11 cellular contexts compared by ENCODE assay signal in the genomic region with DNA sequence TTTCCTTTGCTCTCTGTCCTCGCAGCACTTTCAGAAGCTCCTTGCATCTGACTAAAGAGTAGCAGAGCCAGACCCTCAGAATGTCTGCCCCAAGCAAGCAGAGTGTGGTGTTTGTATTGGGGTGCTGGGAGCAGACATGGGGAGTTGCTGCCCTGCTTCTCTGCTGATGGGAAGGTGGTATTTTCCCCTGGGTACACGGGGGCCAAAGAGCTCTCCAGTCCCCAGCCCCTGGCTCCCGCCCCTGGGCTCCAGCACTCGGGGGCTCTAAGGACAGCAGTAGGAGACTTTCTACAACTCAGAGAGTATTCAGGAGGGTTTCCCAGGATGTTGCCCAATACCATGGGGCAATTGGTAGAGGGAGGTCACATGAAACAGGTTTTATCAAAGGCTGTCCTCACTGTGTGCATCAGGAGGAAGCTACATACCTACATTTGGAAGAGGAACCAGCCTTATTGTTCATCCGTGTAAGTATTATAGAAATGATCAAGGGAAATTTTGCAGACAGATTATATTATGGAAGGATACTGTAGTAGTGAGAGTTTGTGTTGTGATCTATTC. TPM values are rescaled to one million over a fixed set of nuclear protein-coding genes. Genes with fewer than 3 reads are reported as not detected.
DNase-seq lines count a peak whose midpoint lies in the region; ATAC-seq and TF ChIP-seq lines count a peak whose summit lies in the region.
"Had no signal": no experiment of that assay in that cellular context is flagged by ENCODE, and none has a peak within 500 bp of the region (broad histone marks: within the 10 kb centered on the region; RNA-seq: fewer than 3 reads in every experiment).

No MANE protein-coding gene starts in this region.

- peaks cover 58 to 100% (median 99%) of the 10 kb centered on the region in 10 experiments for H3K4me1 ChIP-seq in BLaER1 treated with 17β-estradiol and CSF1 and Interleukin-3, amounts not matched to agents 10 nM and 100 nM

- peak overlapping the region; percentile 96 to 97 for H3K27ac Mint-ChIP-seq in activated naive CD4-positive, alpha-beta T cell treated with anti-CD3 and anti-CD28 coated beads, Interleukin-2, amount 50 U/mL, for 72 hours
- H3K27ac Mint-ChIP-seq in nephron (peak overlapping the region in 2 of 3 experiments; percentile 53 to 59), WTC11 (no peak overlapping the region)

- H3K27me3 Mint-ChIP-seq in nephron (ENCODE audit: low read depth) (peaks cover 13% of the 10 kb centered on the region), WTC11 (ENCODE audit: low read depth) (no peaks in the 10 kb centered on the region)

- H3K27me3 ChIP-seq in BLaER1 treated with 17β-estradiol and CSF1 and Interleukin-3, amounts not matched to agents 10 nM and 100 nM: no peaks in the 10 kb centered on the region
- no peaks in the 10 kb centered on the region for H3K27me3 ChIP-seq in HL-60 (ENCODE audit: insufficient read depth, poor library complexity, severe bottlenecking)
- H3K27me3 ChIP-seq: SJSA1 had no signal

- H3K36me3 ChIP-seq in BLaER1 treated with 17β-estradiol and CSF1 and Interleukin-3, amounts not matched to agents 10 nM and 100 nM: peaks cover 0 to 98% (median 47%) of the 10 kb centered on the region in 11 experiments; a peak in 13 of 22 replicates
- H3K36me3 ChIP-seq: SJSA1 had no signal

- TF ChIP-seq CTCF in HL-60 (IDR thresholded peaks at IDR 0.05; ENCODE audit: insufficient read depth, low read length) (no peak), nephron (IDR thresholded peaks at IDR 0.05; ENCODE audit: unreplicated experiment in 3 of 3) (no peak), WTC11 (IDR thresholded peaks at IDR 0.05) (no peak)

- H3K9ac ChIP-seq in BLaER1 treated with 17β-estradiol and CSF1 and Interleukin-3, amounts not matched to agents 10 nM and 100 nM: peak overlapping the region in 8 of 11 experiments; percentile 3 to 77 (median 54); a peak in 14 of 22 replicates

- H4K20me1 ChIP-seq in BLaER1 treated with 17β-estradiol and CSF1 and Interleukin-3, amounts not matched to agents 10 nM and 100 nM: no peaks in the 10 kb centered on the region; a peak in 1 of 22 replicates

- peak; percentile 65 to 86 for DNase-seq in HL-60 (ENCODE audit: low read depth in 1 of 2, low spot score in 1 of 2)
- DNase-seq in activated naive CD4-positive, alpha-beta T cell treated with anti-CD3 and anti-CD28 coated beads, Interleukin-2, amount 50 U/mL, for 72 hours (ENCODE audit: low spot score in 2 of 2): no peak
- no peak for DNase-seq in mesenteric fat pad (ENCODE audit: low spot score)
- DNase-seq in WTC11 (ENCODE audit: low spot score): no peak
- no peak for DNase-seq in NCI-H2107 treated with DMSO at 0.1 percent for 48 hours (lab: John Stamatoyannopoulos, UW; ENCODE audit: unreplicated experiment)
- DNase-seq: KBM-7, NCI-H1930 had no signal

- ATAC-seq in activated naive CD4-positive, alpha-beta T cell treated with anti-CD3 and anti-CD28 coated beads, Interleukin-2, amount 50 U/mL, for 72 hours: peak in 1 of 2 donors; percentile 11
- ATAC-seq in WTC11: no peak

- H3K4me3 ChIP-seq in BLaER1 treated with 17β-estradiol and CSF1 and Interleukin-3, amounts not matched to agents 10 nM and 100 nM: no peak overlapping the region
- no peak overlapping the region for H3K4me3 ChIP-seq in HL-60 (replicated peaks; ENCODE audit: insufficient read depth, low read length)
- H3K4me3 ChIP-seq: coronary artery, SJSA1 had no signal

- H3K9me3 ChIP-seq in BLaER1 treated with 17β-estradiol and CSF1 and Interleukin-3, amounts not matched to agents 10 nM and 100 nM (replicated peaks in 1 of 11): 0 out of 22 replicates have a peak, but pooled peaks cover 0 to 3% (median 0%) of the 10 kb centered on the region in 11 experiments
- H3K9me3 ChIP-seq: SJSA1 had no signal

- POLR2A ChIA-PET in WTC11 (lab: Charles Lee): no interaction called here

- H3K4me2 ChIP-seq in BLaER1 treated with 17β-estradiol and CSF1 and Interleukin-3, amounts not matched to agents 10 nM and 100 nM: peak overlapping the region; percentile 39 to 86 (median 71)

- H3K9me3 Mint-ChIP-seq in activated naive CD4-positive, alpha-beta T cell treated with anti-CD3 and anti-CD28 coated beads, Interleukin-2, amount 50 U/mL, for 72 hours: no peaks in the 10 kb centered on the region
- H3K9me3 Mint-ChIP-seq in nephron: no peaks in the 10 kb centered on the region
- peaks cover 3% of the 10 kb centered on the region; the same call in 1 of the 2 replicates for H3K9me3 Mint-ChIP-seq in WTC11

- H3K4me3 Mint-ChIP-seq in nephron: no peak overlapping the region
- no peak overlapping the region for H3K4me3 Mint-ChIP-seq in WTC11

- H3K27ac ChIP-seq in BLaER1 treated with 17β-estradiol and CSF1 and Interleukin-3, amounts not matched to agents 10 nM and 100 nM: peak overlapping the region in 10 of 11 experiments; percentile 65 to 100 (median 77); a peak in 20 of 22 replicates
- H3K27ac ChIP-seq in HL-60 (replicated peaks): no peak overlapping the region
- H3K27ac ChIP-seq: SJSA1 had no signal

- H3K4me1 Mint-ChIP-seq in nephron (peaks cover 14% of the 10 kb centered on the region), WTC11 (peaks cover 4% of the 10 kb centered on the region)

- CTCF ChIA-PET in WTC11 (lab: Charles Lee): interaction anchor here (0.7 to 1.4 kb wide), 6 partner anchors 8 to 582 kb away, joined by 3 to 4 read pairs (median 3); no protein-coding TSS in a partner anchor

- peaks cover 86 to 94% of the 10 kb centered on the region in 2 donors for H3K36me3 Mint-ChIP-seq in activated naive CD4-positive, alpha-beta T cell treated with anti-CD3 and anti-CD28 coated beads, Interleukin-2, amount 50 U/mL, for 72 hours
- no peaks in the 10 kb centered on the region for H3K36me3 Mint-ChIP-seq in nephron (ENCODE audit: low read depth)
- H3K36me3 Mint-ChIP-seq in WTC11: no peaks in the 10 kb centered on the region

TF ChIP-seq in WTC11, 78 proteins besides CTCF, POLR2A, EP300 and RAD21 (continues in another document):
- TF ChIP-seq NFE2L1 (CRISPR knock-in tag; IDR thresholded peaks at IDR 0.05) (no peak), FOXJ3 (CRISPR knock-in tag; IDR thresholded peaks at IDR 0.05; ENCODE audit: borderline replicate concordance) (no peak), MXD4 (CRISPR knock-in tag; IDR thresholded peaks at IDR 0.05; ENCODE audit: borderline replicate concordance) (no peak), ZNF396 (CRISPR knock-in tag; IDR thresholded peaks at IDR 0.05; ENCODE audit: borderline replicate concordance) (no peak), RORB (CRISPR knock-in tag; IDR thresholded peaks at IDR 0.05) (no peak), TEAD1 (CRISPR knock-in tag; IDR thresholded peaks at IDR 0.05) (no peak), ZNF263 (CRISPR knock-in tag; IDR thresholded peaks at IDR 0.05; ENCODE audit: low read depth) (no peak), RELA (CRISPR knock-in tag; IDR thresholded peaks at IDR 0.05; ENCODE audit: borderline replicate concordance) (no peak), ZNF671 (CRISPR knock-in tag; IDR thresholded peaks at IDR 0.05) (no peak), E2F4 (CRISPR knock-in tag; IDR thresholded peaks at IDR 0.05; ENCODE audit: borderline replicate concordance, low read depth) (no peak), USF2 (CRISPR knock-in tag; IDR thresholded peaks at IDR 0.05) (no peak), TP53 (CRISPR knock-in tag; IDR thresholded peaks at IDR 0.05) (no peak), ESRRA (CRISPR knock-in tag; IDR thresholded peaks at IDR 0.05; ENCODE audit: borderline replicate concordance) (no peak), NR2C2 (CRISPR knock-in tag; IDR thresholded peaks at IDR 0.05) (no peak), ZBTB21 (CRISPR knock-in tag; IDR thresholded peaks at IDR 0.05; ENCODE audit: borderline replicate concordance) (no peak), ZSCAN18 (CRISPR knock-in tag; IDR thresholded peaks at IDR 0.05) (no peak), IRF1 (CRISPR knock-in tag; IDR thresholded peaks at IDR 0.05) (no peak)

RNA-seq across cellular contexts. Expression of gene DAD1, which starts 50.3 kb away (rescaled TPM):
- 100 to 1,000 TPM; 218 to 240 TPM for total RNA-seq in activated naive CD4-positive, alpha-beta T cell treated with anti-CD3 and anti-CD28 coated beads, Interleukin-2, amount 50 U/mL, for 72 hours
- total RNA-seq in mesenteric fat pad (180 TPM), WTC11 (2021) (125 to 156 TPM (median 144 TPM) in 3 replicates)

RNA-seq across cellular contexts. Expression of gene ABHD4, which starts 59.4 kb away (rescaled TPM):
- 10 to 100 TPM; 13.8 to 26.5 TPM for total RNA-seq in activated naive CD4-positive, alpha-beta T cell treated with anti-CD3 and anti-CD28 coated beads, Interleukin-2, amount 50 U/mL, for 72 hours
- 36.5 TPM for total RNA-seq in mesenteric fat pad
- total RNA-seq in WTC11 (2021): 33.5 to 36.1 TPM (median 33.9 TPM) in 3 replicates

Comparison
In these comparisons a context has a peak if more than half of its experiments do, and no peak if none do; other contexts are left out.
1. DNase-seq: peak in HL-60 (2 of 2); none in activated naive CD4-positive, alpha-beta T cell treated with anti-CD3 and anti-CD28 coated beads, Interleukin-2, amount 50 U/mL, for 72 hours (0 of 2), mesenteric fat pad (single experiment), WTC11 (single experiment) and NCI-H2107 treated with DMSO at 0.1 percent for 48 hours (single experiment).